9 cellular contexts compared by ENCODE assay signal in the genomic region with DNA sequence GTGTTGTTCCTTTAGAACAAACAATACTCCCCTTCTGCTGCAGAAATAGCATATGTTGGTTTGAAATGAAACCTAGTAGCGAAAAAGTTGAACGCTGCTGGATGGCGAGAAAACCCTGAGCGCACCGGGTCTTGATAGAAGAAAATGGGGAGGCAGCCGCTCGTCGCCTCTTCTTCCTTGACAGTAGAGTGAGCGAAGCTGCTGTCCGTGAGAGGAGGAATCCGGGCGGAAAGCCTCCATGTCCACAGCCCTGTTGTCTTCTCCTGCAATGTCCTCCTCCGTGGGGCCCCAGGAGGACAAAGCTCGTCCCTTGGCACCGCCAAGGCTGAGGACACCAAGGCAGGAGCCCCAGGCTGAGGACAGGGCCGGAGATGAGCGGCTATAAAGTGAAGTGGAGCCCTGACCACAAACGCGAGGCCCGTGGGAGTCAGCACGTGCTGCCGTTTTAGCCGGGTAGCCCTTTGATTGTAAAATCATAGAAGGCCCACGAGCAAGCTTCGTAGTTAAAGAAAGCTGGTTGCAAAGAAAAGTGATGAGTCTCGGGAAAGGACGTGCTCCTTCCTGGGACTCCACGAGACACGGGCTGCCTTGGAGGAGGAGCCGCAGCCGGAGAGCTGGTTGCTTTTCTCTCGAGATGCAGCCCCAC. TPM values are rescaled to one million over a fixed set of nuclear protein-coding genes. Genes with fewer than 3 reads are reported as not detected.
DNase-seq lines count a peak whose midpoint lies in the region; ATAC-seq and TF ChIP-seq lines count a peak whose summit lies in the region.
"Had no signal": no experiment of that assay in that cellular context is flagged by ENCODE, and none has a peak within 500 bp of the region (broad histone marks: within the 10 kb centered on the region; RNA-seq: fewer than 3 reads in every experiment).

No MANE protein-coding gene starts in this region.

- ATAC-seq in lower lobe of right lung (no peak), HG02840 (IDR thresholded peaks at IDR 0.05; ENCODE audit: low FRiP score, unreplicated experiment) (no peak)

- peak; percentile 38 for TF ChIP-seq CTCF in 22Rv1 (IDR thresholded peaks at IDR 0.05)
- TF ChIP-seq CTCF in RWPE1 (conservative IDR thresholded peaks at IDR 0.05; ENCODE audit: low read depth) = 0 out of 2 replicates have a peak, but pooled peaks have one; percentile 14
- no peak for TF ChIP-seq CTCF in lower lobe of right lung (IDR thresholded peaks at IDR 0.05)

- no peaks in the 10 kb centered on the region for H4K20me1 ChIP-seq in BLaER1

- no peak overlapping the region for H3K9ac ChIP-seq in BLaER1

- no peak for DNase-seq in RWPE1 (ENCODE audit: low spot score)
- peak; percentile 35 for DNase-seq in lower lobe of right lung
- DNase-seq in effector CD4-positive, alpha-beta T cell = no peak
- DNase-seq in NCI-H69 (lab: John Stamatoyannopoulos, UW) = no peak

- H3K27ac ChIP-seq in 22Rv1 (no peak overlapping the region), BLaER1 (no peak overlapping the region), RWPE1 (no peak overlapping the region), lower lobe of right lung (no peak overlapping the region)
- H3K27ac ChIP-seq: ascending aorta had no signal

- POLR2A ChIA-PET in RWPE1 (lab: Yijun Ruan, JAX; ENCODE audit: low non-redundant PET) = no interaction called here

- H3K9me3 ChIP-seq in BLaER1 (no peaks in the 10 kb centered on the region), lower lobe of right lung (no peaks in the 10 kb centered on the region)
- H3K9me3 ChIP-seq: ascending aorta, BE2C had no signal

- intact Hi-C loops in lower lobe of right lung (cut with DNase I) = no loop called here

- H3K36me3 ChIP-seq in BLaER1 (no peaks in the 10 kb centered on the region), lower lobe of right lung (no peaks in the 10 kb centered on the region)
- H3K36me3 ChIP-seq: ascending aorta, BE2C had no signal

- H3K4me3 ChIP-seq in BLaER1 = no peak overlapping the region
- H3K4me3 ChIP-seq in lower lobe of right lung = no peak overlapping the region
- H3K4me3 ChIP-seq: ascending aorta had no signal

- H3K4me2 ChIP-seq in BLaER1 = peak overlapping the region; percentile 89

- H3K27me3 ChIP-seq in BLaER1 = 0 out of 2 replicates have a peak, but pooled peaks cover 5% of the 10 kb centered on the region
- peaks cover 40% of the 10 kb centered on the region for H3K27me3 ChIP-seq in lower lobe of right lung (ENCODE audit: low read depth)
- H3K27me3 ChIP-seq: ascending aorta had no signal

- peaks cover 60% of the 10 kb centered on the region for H3K4me1 ChIP-seq in BLaER1
- H3K4me1 ChIP-seq in lower lobe of right lung = no peaks in the 10 kb centered on the region
- H3K4me1 ChIP-seq: ascending aorta, BE2C had no signal

- CTCF ChIA-PET in RWPE1 (lab: Yijun Ruan, JAX) = interaction anchor here (0.7 kb wide), 1 partner anchor 28 kb away, joined by 3 read pairs; no protein-coding TSS in a partner anchor

RNA-seq across cellular contexts. Expression of a gene that starts 35.6 kb away (rescaled TPM):
- total RNA-seq in lower lobe of right lung = 25.1 TPM

RNA-seq across cellular contexts. Expression of a gene that starts 37.1 kb away (rescaled TPM):
- 21.3 TPM for total RNA-seq in lower lobe of right lung
